Comparison of ENCODE assay signal across 23 cellular contexts in the genomic region with DNA sequence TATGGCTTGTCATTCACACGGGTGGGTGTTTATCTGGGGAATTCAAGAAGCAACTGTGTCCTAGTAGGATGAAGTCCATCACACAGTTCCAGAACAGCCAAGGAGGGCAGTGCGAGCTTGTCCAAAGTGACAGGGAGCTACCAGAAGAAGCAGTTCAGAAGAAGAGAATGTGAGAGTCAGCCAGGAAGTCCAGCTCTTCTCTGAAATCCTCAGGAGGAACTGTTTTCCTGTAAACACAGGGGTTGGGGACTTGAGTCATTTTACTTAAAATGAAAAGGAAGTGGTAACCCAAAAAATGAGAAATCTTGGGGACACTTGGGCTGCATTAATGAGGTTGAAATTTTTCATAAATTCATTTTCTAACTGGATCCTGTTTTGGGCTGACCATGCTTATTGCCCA. TPM values are rescaled to one million over a fixed set of nuclear protein-coding genes. Genes with fewer than 3 reads are reported as not detected.
A peak's percentile ranks its signal among the peaks of the same experiment; 100 is the strongest.
DNase-seq lines count a peak whose midpoint lies in the region; ATAC-seq, FAIRE-seq and TF ChIP-seq lines count a peak whose summit lies in the region.
"Had no signal": no experiment of that assay in that cellular context is flagged by ENCODE, and none has a peak within 500 bp of the region (broad histone marks: within the 10 kb centered on the region; RNA-seq: fewer than 3 reads in every experiment).

No MANE protein-coding gene starts in this region.

- peak overlapping the region; percentile 59 for H3K27ac Mint-ChIP-seq in activated naive CD4-positive, alpha-beta T cell treated with anti-CD3 and anti-CD28 coated beads, Interleukin-2, amount 10 ng/mL, durations not matched to agents 7 days and 5 days
- H3K27ac Mint-ChIP-seq in activated naive CD4-positive, alpha-beta T cell treated with anti-CD3 and anti-CD28 coated beads for 36 hours, result no peak overlapping the region
- H3K27ac Mint-ChIP-seq in activated B cell treated with CpG ODN at 0.5 μM for 24 hours, result peak overlapping the region; percentile 36
- H3K27ac Mint-ChIP-seq: activated naive CD4-positive, alpha-beta T cell treated with anti-CD3 and anti-CD28 coated beads, Interleukin-2, amount 50 U/mL, for 24 hours; activated T-cell treated with anti-CD3 and anti-CD28 coated beads, Interleukin-2, amount 50 U/mL, for 24 hours; endodermal cell had no signal

- peak; percentile 29 for FAIRE-seq in GM18507 (lab: Jason Lieb, UNC)
- FAIRE-seq: TTC549 had no signal

- ATAC-seq in activated B cell treated with CpG ODN at 0.5 μM for 24 hours (ENCODE audit: low read depth), result no peak
- peak; percentile 57 for ATAC-seq in sciatic nerve
- ATAC-seq: left colon, PC-3 had no signal

- no peak for TF ChIP-seq CTCF in activated B cell treated with CpG ODN at 0.5 μM for 24 hours (IDR thresholded peaks at IDR 0.05)

- no peak overlapping the region for H3K4me3 Mint-ChIP-seq in activated naive CD4-positive, alpha-beta T cell treated with anti-CD3 and anti-CD28 coated beads, Interleukin-2, amount 10 ng/mL, durations not matched to agents 7 days and 5 days
- no peak overlapping the region for H3K4me3 Mint-ChIP-seq in activated naive CD4-positive, alpha-beta T cell treated with anti-CD3 and anti-CD28 coated beads for 36 hours
- H3K4me3 Mint-ChIP-seq in activated B cell treated with CpG ODN at 0.5 μM for 24 hours, result no peak overlapping the region
- H3K4me3 Mint-ChIP-seq: activated naive CD4-positive, alpha-beta T cell treated with anti-CD3 and anti-CD28 coated beads, Interleukin-2, amount 50 U/mL, for 24 hours; activated T-cell treated with anti-CD3 and anti-CD28 coated beads, Interleukin-2, amount 50 U/mL, for 24 hours; endodermal cell had no signal

- POLR2A ChIA-PET in activated B cell treated with CpG ODN at 0.5 μM for 24 hours (lab: Charles Lee), result interaction anchor here (1.1 kb wide), 1 partner anchor 9 kb away, joined by 4 read pairs; no protein-coding TSS in a partner anchor

- intact Hi-C loops in activated naive CD4-positive, alpha-beta T cell treated with anti-CD3 and anti-CD28 coated beads for 36 hours (cut with micrococcal nuclease), result no loop called here
- intact Hi-C loops in activated B cell treated with CpG ODN at 0.5 μM for 24 hours (cut with micrococcal nuclease), result no loop called here
- intact Hi-C loops in sciatic nerve (cut with DNase I), result no loop called here

- H3K27me3 Mint-ChIP-seq in activated naive CD4-positive, alpha-beta T cell treated with anti-CD3 and anti-CD28 coated beads, Interleukin-2, amount 10 ng/mL, durations not matched to agents 7 days and 5 days, result no peaks in the 10 kb centered on the region
- no peaks in the 10 kb centered on the region for H3K27me3 Mint-ChIP-seq in activated naive CD4-positive, alpha-beta T cell treated with anti-CD3 and anti-CD28 coated beads for 36 hours (ENCODE audit: low read depth)
- H3K27me3 Mint-ChIP-seq in activated B cell treated with CpG ODN at 0.5 μM for 24 hours, result no peaks in the 10 kb centered on the region
- H3K27me3 Mint-ChIP-seq: activated naive CD4-positive, alpha-beta T cell treated with anti-CD3 and anti-CD28 coated beads, Interleukin-2, amount 50 U/mL, for 24 hours; activated T-cell treated with anti-CD3 and anti-CD28 coated beads, Interleukin-2, amount 50 U/mL, for 24 hours had no signal

- CTCF ChIA-PET in activated naive CD4-positive, alpha-beta T cell treated with anti-CD3 and anti-CD28 coated beads, Interleukin-2, amount 10 ng/mL, durations not matched to agents 7 days and 5 days (lab: Charles Lee), result interaction anchor here (0.7 to 3.3 kb wide), 6 partner anchors 9 to 64 kb away, joined by 3 to 17 read pairs (median 7); partner anchors contain the start of gene TLR10
- CTCF ChIA-PET in activated naive CD4-positive, alpha-beta T cell treated with anti-CD3 and anti-CD28 coated beads for 36 hours (lab: Charles Lee), result interaction anchor here (1.5 to 2.5 kb wide), 3 partner anchors 9 to 32 kb away, joined by 6 to 9 read pairs (median 7); partner anchors contain the start of gene TLR10
- CTCF ChIA-PET in activated B cell treated with CpG ODN at 0.5 μM for 24 hours (lab: Charles Lee), result no interaction called here

- peaks cover 45% of the 10 kb centered on the region for H3K9me3 Mint-ChIP-seq in activated naive CD4-positive, alpha-beta T cell treated with anti-CD3 and anti-CD28 coated beads, Interleukin-2, amount 10 ng/mL, durations not matched to agents 7 days and 5 days
- H3K9me3 Mint-ChIP-seq in activated naive CD4-positive, alpha-beta T cell treated with anti-CD3 and anti-CD28 coated beads for 36 hours, result peaks cover 29% of the 10 kb centered on the region
- H3K9me3 Mint-ChIP-seq in activated B cell treated with CpG ODN at 0.5 μM for 24 hours, result peaks cover 24% of the 10 kb centered on the region
- H3K9me3 Mint-ChIP-seq: endodermal cell had no signal

- peaks cover 63% of the 10 kb centered on the region for H3K36me3 Mint-ChIP-seq in activated naive CD4-positive, alpha-beta T cell treated with anti-CD3 and anti-CD28 coated beads, Interleukin-2, amount 10 ng/mL, durations not matched to agents 7 days and 5 days
- peaks cover 8% of the 10 kb centered on the region for H3K36me3 Mint-ChIP-seq in activated naive CD4-positive, alpha-beta T cell treated with anti-CD3 and anti-CD28 coated beads for 36 hours (ENCODE audit: low read depth)
- peaks cover 51% of the 10 kb centered on the region for H3K36me3 Mint-ChIP-seq in activated B cell treated with CpG ODN at 0.5 μM for 24 hours (ENCODE audit: low read depth)

- H3K4me1 Mint-ChIP-seq in activated naive CD4-positive, alpha-beta T cell treated with anti-CD3 and anti-CD28 coated beads, Interleukin-2, amount 10 ng/mL, durations not matched to agents 7 days and 5 days, result peaks cover 17% of the 10 kb centered on the region
- peaks cover 3% of the 10 kb centered on the region for H3K4me1 Mint-ChIP-seq in activated naive CD4-positive, alpha-beta T cell treated with anti-CD3 and anti-CD28 coated beads for 36 hours (ENCODE audit: low read depth)
- peaks cover 18% of the 10 kb centered on the region for H3K4me1 Mint-ChIP-seq in activated B cell treated with CpG ODN at 0.5 μM for 24 hours
- H3K4me1 Mint-ChIP-seq: activated naive CD4-positive, alpha-beta T cell treated with anti-CD3 and anti-CD28 coated beads, Interleukin-2, amount 50 U/mL, for 24 hours; endodermal cell had no signal

- DNase-seq in activated naive CD4-positive, alpha-beta T cell treated with anti-CD3 and anti-CD28 coated beads, Interleukin-2, amount 10 ng/mL, durations not matched to agents 7 days and 5 days, result no peak
- no peak for DNase-seq in activated naive CD4-positive, alpha-beta T cell treated with anti-CD3 and anti-CD28 coated beads for 36 hours
- DNase-seq in GM18507 (ENCODE audit: extremely low spot score, insufficient read length, low read depth) (no peak), activated B cell treated with CpG ODN at 0.5 μM for 24 hours (no peak), sciatic nerve (ENCODE audit: low spot score) (no peak), T-helper 9 cell (no peak), LoVo (ENCODE audit: low spot score) (no peak), islet precursor cell (no peak)
- DNase-seq: activated CD4-positive, alpha-beta T cell treated with anti-CD3 and anti-CD28 coated beads, Interleukin-2, amount 50 U/mL, for 48 hours; activated T-cell treated with anti-CD3 and anti-CD28 coated beads, Interleukin-2, amount 50 U/mL, for 24 hours; Caco-2; endodermal cell; KG1; left colon; NCI-H1105 treated with DMSO at 0.1 percent for 48 hours; NCI-H2107; NCI-H524 treated with DMSO at 0.1 percent for 48 hours; nucleus accumbens; PC-3; thyroid gland had no signal

RNA-seq across cellular contexts. Expression of gene TLR10, which starts 8.2 kb away (rescaled TPM):
- under 1 TPM; 0.12 to 0.17 TPM for total RNA-seq in activated naive CD4-positive, alpha-beta T cell treated with anti-CD3 and anti-CD28 coated beads for 36 hours
- total RNA-seq in activated B cell treated with CpG ODN at 0.5 μM for 24 hours, result 92.0 and 107 TPM in 2 replicates
- 1.6 TPM for total RNA-seq in sciatic nerve
- total RNA-seq: Caco-2, Daoy, endodermal cell, PC-3 had no signal

RNA-seq across cellular contexts. Expression of gene TLR1, which starts 13.6 kb away (rescaled TPM):
- 1 to 10 TPM; 4.0 to 4.2 TPM for total RNA-seq in activated naive CD4-positive, alpha-beta T cell treated with anti-CD3 and anti-CD28 coated beads for 36 hours
- 39.6 and 43.0 TPM in 2 replicates for total RNA-seq in activated B cell treated with CpG ODN at 0.5 μM for 24 hours
- 28.9 TPM for total RNA-seq in sciatic nerve
- total RNA-seq: Caco-2 had no signal

Comparison
In these comparisons a context has a peak if more than half of its experiments do, and no peak if none do; other contexts are left out.
1. RNA of gene TLR10, which starts 8.2 kb away (total RNA-seq): 92.0 to 107 TPM in activated B cell treated with CpG ODN at 0.5 μM for 24 hours; 1.6 TPM in sciatic nerve (single experiment) and 0.12 to 0.17 TPM in activated naive CD4-positive, alpha-beta T cell treated with anti-CD3 and anti-CD28 coated beads for 36 hours; every median in the first group is over 10 times any median in the second.